Comparison of ENCODE assay signal across 1 cellular context in genomic region chr17:44324571-44325275, GRCh38.
A peak's percentile ranks its signal among the peaks of the same experiment; 100 is the strongest.
TF ChIP-seq lines count a peak whose summit lies in the region.

Gene SLC25A39, minus strand, starts transcription at chr17:44324823. Its CDS starts 1,261 bp downstream, at chr17:44323562.

TF ChIP-seq in K562, 482 proteins besides CTCF, POLR2A, EP300 and RAD21 (continued from another document and continues in another):
- TF ChIP-seq ZNF518B (CRISPR knock-in tag; IDR thresholded peaks at IDR 0.05) = no peak
- TF ChIP-seq GTF2E2 (tag; IDR thresholded peaks at IDR 0.05) = no peak
- TF ChIP-seq ZNF449 (CRISPR knock-in tag; IDR thresholded peaks at IDR 0.05) = no peak
- TF ChIP-seq CLOCK (CRISPR knock-in tag; IDR thresholded peaks at IDR 0.05; ENCODE audit: borderline replicate concordance) = no peak
- TF ChIP-seq ZNF609 (CRISPR knock-in tag; IDR thresholded peaks at IDR 0.05; ENCODE audit: borderline replicate concordance) = no peak
- TF ChIP-seq SNRNP70 (optimal IDR thresholded peaks at IDR 0.05; ENCODE audit: low read depth, low read length) = no peak
- no peak for TF ChIP-seq TAF7 (tag; IDR thresholded peaks at IDR 0.05)
- TF ChIP-seq E2F1 (CRISPR knock-in tag; IDR thresholded peaks at IDR 0.05) = peak; percentile 47
- TF ChIP-seq DIDO1 (tag; IDR thresholded peaks at IDR 0.05; ENCODE audit: low read depth) = no peak
- no peak for TF ChIP-seq SMARCE1 (IDR thresholded peaks at IDR 0.05)
- no peak for TF ChIP-seq FIP1L1 (IDR thresholded peaks at IDR 0.05; ENCODE audit: low read depth, low read length, poor library complexity, severe bottlenecking)
- TF ChIP-seq GTF2B (IDR thresholded peaks at IDR 0.05; ENCODE audit: extremely low read depth, insufficient read length) = no peak
- TF ChIP-seq REST (CRISPR knock-in tag; IDR thresholded peaks at IDR 0.05; ENCODE audit: low read depth) = peak; percentile 11
- TF ChIP-seq THRA (IDR thresholded peaks at IDR 0.05) = no peak
- no peak for TF ChIP-seq ZNF212 (CRISPR knock-in tag; IDR thresholded peaks at IDR 0.05)
- TF ChIP-seq MCM5 (IDR thresholded peaks at IDR 0.05; ENCODE audit: low read depth) = no peak
- TF ChIP-seq ZBTB43 (CRISPR knock-in tag; IDR thresholded peaks at IDR 0.05) = no peak
- TF ChIP-seq ZNF133 (CRISPR knock-in tag; IDR thresholded peaks at IDR 0.05) = no peak
- peak; percentile 58 to 80 for TF ChIP-seq MNT (conservative IDR thresholded peaks at IDR 0.05)
